Comparison of ENCODE assay signal across 8 cellular contexts in genomic region chr15:40098489-40099261, GRCh38. TPM values are rescaled to one million over a fixed set of nuclear protein-coding genes. Genes with fewer than 3 reads are reported as not detected.
DNase-seq lines count a peak whose midpoint lies in the region; ATAC-seq and TF ChIP-seq lines count a peak whose summit lies in the region.

No MANE protein-coding gene starts in this region.

- H3K27ac Mint-ChIP-seq in progenitor cell of endocrine pancreas, result peak overlapping the region; percentile 99

- H3K4me3 ChIP-seq in GM08714 (ENCODE audit: low read length), result peak overlapping the region; percentile 7; the same call in 1 of the 2 replicates
- peak overlapping the region; percentile 5 to 48 for H3K4me3 ChIP-seq in HCT116 (replicated peaks in 1 of 2; ENCODE audit: low read depth in 1 of 2, low read length in 2 of 2)
- H3K4me3 ChIP-seq in Loucy (ENCODE audit: low read length, poor library complexity, severe bottlenecking), result peak overlapping the region; percentile 67
- H3K4me3 ChIP-seq in vagina, result peak overlapping the region in 1 of 2 donors; percentile 26

- RAD21 ChIA-PET in HCT116 (lab: Charles Lee; ENCODE audit: low non-redundant PET in 1 of 2, low total read pairs in 2 of 2, uncharacterized antibody in 2 of 2, unreplicated experiment in 2 of 2), result no interaction called here

- H3K36me3 ChIP-seq in HCT116 (ENCODE audit: control insufficient read depth in 1 of 2, insufficient read depth in 2 of 2, low read length in 2 of 2) (no peaks in the 10 kb centered on the region), Loucy (ENCODE audit: insufficient read depth, low read length) (no peaks in the 10 kb centered on the region), vagina (no peaks in the 10 kb centered on the region)

- no peaks in the 10 kb centered on the region for H4K20me1 ChIP-seq in HCT116 (ENCODE audit: insufficient read depth)
- no peaks in the 10 kb centered on the region for H4K20me1 ChIP-seq in Loucy (ENCODE audit: insufficient read depth, low read length, poor library complexity, severe bottlenecking)

- POLR2A ChIA-PET in HCT116 (lab: Charles Lee), result interaction anchor here (1.0 to 1.4 kb wide), 2 partner anchors 10 to 17 kb away, joined by 3 to 5 read pairs; partner anchors contain the start of gene BMF

- peaks cover 71% of the 10 kb centered on the region for H3K4me1 Mint-ChIP-seq in progenitor cell of endocrine pancreas (ENCODE audit: low read depth)

- H3K4me3 Mint-ChIP-seq in progenitor cell of endocrine pancreas (ENCODE audit: low read depth), result peak overlapping the region; percentile 54

- TF ChIP-seq POLR2A in HCT116 (IDR thresholded peaks at IDR 0.05; ENCODE audit: borderline replicate concordance, extremely low read depth, insufficient read depth, insufficient read length), result no peak
- no peak for TF ChIP-seq POLR2A in vagina (IDR thresholded peaks at IDR 0.05)

- peaks cover 50 to 64% of the 10 kb centered on the region in 2 experiments for H3K4me1 ChIP-seq in HCT116 (ENCODE audit: control insufficient read depth in 1 of 2, insufficient read depth in 2 of 2, low read length in 2 of 2)
- H3K4me1 ChIP-seq in Loucy (ENCODE audit: insufficient read depth, low read length, poor library complexity, severe bottlenecking), result peaks cover 79% of the 10 kb centered on the region
- H3K4me1 ChIP-seq in vagina, result peaks cover 100% of the 10 kb centered on the region

- H3K27me3 ChIP-seq in HCT116 (ENCODE audit: insufficient read depth, low read length) (no peaks in the 10 kb centered on the region), Loucy (ENCODE audit: insufficient read depth, low read length, poor library complexity, severe bottlenecking) (no peaks in the 10 kb centered on the region), vagina (no peaks in the 10 kb centered on the region)

- H3K79me2 ChIP-seq in HCT116 (ENCODE audit: insufficient read depth, low read length) (no peaks in the 10 kb centered on the region), Loucy (ENCODE audit: insufficient read depth, low read length) (no peaks in the 10 kb centered on the region)

- H3K27ac ChIP-seq in HCT116 (ENCODE audit: low read depth, low read length) (peak overlapping the region; percentile 55), vagina (peak overlapping the region; percentile 96)

- intact Hi-C loops in HCT116 (cut with micrococcal nuclease) (no loop called here), head of caudate nucleus (cut with DNase I) (no loop called here), vagina (cut with DNase I) (loop anchor here (5.0 kb wide), 1 partner anchor 51 kb away; no protein-coding TSS in a partner anchor)

- H3K27me3 Mint-ChIP-seq in progenitor cell of endocrine pancreas, result no peaks in the 10 kb centered on the region

- peak overlapping the region; percentile 35 for H3K9ac ChIP-seq in HCT116 (ENCODE audit: low read length)
- peak overlapping the region; percentile 67 for H3K9ac ChIP-seq in Loucy (ENCODE audit: low read depth, low read length, poor library complexity, severe bottlenecking)

- TF ChIP-seq CTCF in HCT116 (IDR thresholded peaks at IDR 0.05 in 2 of 3, conservative IDR thresholded peaks at IDR 0.05 in 1 of 3; ENCODE audit: borderline replicate concordance in 1 of 3, insufficient read depth in 1 of 3, low read depth in 2 of 3, low read length in 2 of 3) (no peak), Loucy (conservative IDR thresholded peaks at IDR 0.05; ENCODE audit: low read length) (no peak), progenitor cell of endocrine pancreas (IDR thresholded peaks at IDR 0.05; ENCODE audit: unreplicated experiment) (no peak), vagina (IDR thresholded peaks at IDR 0.05) (no peak)

- H3K9me3 ChIP-seq in HCT116 (ENCODE audit: control insufficient read depth in 1 of 2, insufficient read depth in 1 of 2, low read depth in 1 of 2, low read length in 2 of 2), result no peaks in the 10 kb centered on the region
- no peaks in the 10 kb centered on the region for H3K9me3 ChIP-seq in Loucy (ENCODE audit: insufficient read depth, low read depth, low read length)
- H3K9me3 ChIP-seq in vagina, result no peaks in the 10 kb centered on the region

- H3K36me3 Mint-ChIP-seq in progenitor cell of endocrine pancreas (ENCODE audit: insufficient read depth), result peaks cover 20% of the 10 kb centered on the region

- no peak for DNase-seq in HCT116 (ENCODE audit: low read depth, low spot score)
- peak; percentile 95 to 96 for DNase-seq in SHP77 (lab: John Stamatoyannopoulos, UW)
- peak; percentile 83 for DNase-seq in activated naive CD4-positive, alpha-beta T cell treated with anti-CD3 and anti-CD28 coated beads, Interleukin-2, amount 50 U/mL, for 16 hours
- DNase-seq in head of caudate nucleus, result peak in 40 of 42 donors; percentile 44 to 90 (median 72)
- DNase-seq in progenitor cell of endocrine pancreas (ENCODE audit: low spot score, unreplicated experiment), result peak; percentile 58
- peak in 1 of 2 donors; percentile 86 for DNase-seq in vagina (ENCODE audit: extremely low spot score in 2 of 2)

- H3K4me2 ChIP-seq in HCT116 (ENCODE audit: low read length), result peak overlapping the region; percentile 69
- peak overlapping the region; percentile 96 for H3K4me2 ChIP-seq in Loucy (ENCODE audit: low read depth, low read length, poor library complexity, severe bottlenecking)

- no TSS peak for BruUV-seq in HCT116 (replicated peaks; lab: Mats Ljungman, UMichigan)

- no peaks in the 10 kb centered on the region for H3K9me3 Mint-ChIP-seq in progenitor cell of endocrine pancreas (ENCODE audit: low read depth)

- peak; percentile 83 for ATAC-seq in HCT116

- TF ChIP-seq RAD21 in HCT116 (IDR thresholded peaks at IDR 0.05; ENCODE audit: low read depth), result 0 out of 2 replicates have a peak, but pooled peaks have one; percentile 12

- H2AFZ ChIP-seq in HCT116 (ENCODE audit: low read depth, low read length, poor library complexity, severe bottlenecking) (peak overlapping the region; percentile 24), Loucy (ENCODE audit: low read length) (peak overlapping the region; percentile 23; the same call in 1 of the 2 replicates)

- no peaks in the 10 kb centered on the region for H3F3A ChIP-seq in Loucy (ENCODE audit: low read depth)

- CTCF ChIA-PET in HCT116 (lab: Charles Lee), result interaction anchor here (4.4 kb wide), 1 partner anchor 9 kb away, joined by 25 read pairs; the partner anchor contains the start of gene BMF

- H3K9me2 ChIP-seq in HCT116 (ENCODE audit: insufficient read depth) (no peaks in the 10 kb centered on the region), Loucy (replicated peaks; ENCODE audit: low read depth, low read length) (no peaks in the 10 kb centered on the region)

TF ChIP-seq in HCT116, 20 proteins besides CTCF, POLR2A, EP300 and RAD21 (continues in another document):
- TF ChIP-seq EGR1 (IDR thresholded peaks at IDR 0.05; ENCODE audit: low read depth), result no peak
- TF ChIP-seq EZH2phosphoT487 (IDR thresholded peaks at IDR 0.05; ENCODE audit: borderline replicate concordance), result no peak
- TF ChIP-seq CEBPB (IDR thresholded peaks at IDR 0.05; ENCODE audit: low read depth), result no peak
- peak; percentile 65 for TF ChIP-seq FOSL1 (IDR thresholded peaks at IDR 0.05; ENCODE audit: low read depth)
- no peak for TF ChIP-seq YY1 (IDR thresholded peaks at IDR 0.05; ENCODE audit: extremely low read depth, insufficient replicate concordance, low read depth, low read length)
- TF ChIP-seq ZFX (IDR thresholded peaks at IDR 0.05), result no peak
- no peak for TF ChIP-seq ZNF274 (IDR thresholded peaks at IDR 0.05; ENCODE audit: low read depth, low read length)
- peak; percentile 50 for TF ChIP-seq SP1 (IDR thresholded peaks at IDR 0.05; ENCODE audit: low read depth)
- TF ChIP-seq POLR2AphosphoS5 (IDR thresholded peaks at IDR 0.05; ENCODE audit: low read depth, low read length), result no peak
- peak; percentile 37 for TF ChIP-seq TCF7L2 (IDR thresholded peaks at IDR 0.05; ENCODE audit: borderline replicate concordance, extremely low read depth, insufficient read depth, insufficient read length)
- peak; percentile 21; the same call in 1 of the 2 replicates for TF ChIP-seq MAX (IDR thresholded peaks at IDR 0.05)
- TF ChIP-seq SRF (IDR thresholded peaks at IDR 0.05; ENCODE audit: low read depth), result no peak; the same call in 1 of the 2 replicates
- peak; percentile 74 for TF ChIP-seq JUND (IDR thresholded peaks at IDR 0.05)
- no peak for TF ChIP-seq SIN3A (IDR thresholded peaks at IDR 0.05; ENCODE audit: low read depth)
- TF ChIP-seq CBX3 (IDR thresholded peaks at IDR 0.05; ENCODE audit: low read depth), result no peak
- no peak for TF ChIP-seq REST (IDR thresholded peaks at IDR 0.05; ENCODE audit: low read depth)

RNA-seq across cellular contexts. Expression of gene BMF, which starts 10.0 kb away (rescaled TPM):
- total RNA-seq in HCT116 (2021; ENCODE audit: unreplicated experiment) (1.0 TPM), progenitor cell of endocrine pancreas (128 and 129 TPM in 2 replicates), vagina (2.9 TPM)
- polyA plus RNA-seq in HCT116 (2012), result 0.59 and 0.76 TPM in 2 replicates

RNA-seq across cellular contexts. Expression of gene SRP14, which starts 59.7 kb away (rescaled TPM):
- total RNA-seq in HCT116 (2021; ENCODE audit: unreplicated experiment) (168 TPM), progenitor cell of endocrine pancreas (282 and 285 TPM in 2 replicates), vagina (409 TPM)
- polyA plus RNA-seq in HCT116 (2012), result 166 and 208 TPM in 2 replicates

Comparison
In these comparisons a context has a peak if more than half of its experiments do, and no peak if none do; other contexts are left out.
1. RNA of gene BMF, which starts 10.0 kb away (total RNA-seq): 128 to 129 TPM in progenitor cell of endocrine pancreas; 2.9 TPM in vagina (single experiment) and 1.0 TPM in HCT116 (single experiment); every median in the first group is over 10 times any median in the second.